In genomic region chr16:74446866-74447265, GRCh38 we compare ENCODE assay signal across 14 cellular contexts. TPM values are rescaled to one million over a fixed set of nuclear protein-coding genes. Genes with fewer than 3 reads are reported as not detected.
"Had no signal": no experiment of that assay in that cellular context is flagged by ENCODE, and none has a peak within 500 bp of the region (broad histone marks: within the 10 kb centered on the region; RNA-seq: fewer than 3 reads in every experiment).

No MANE protein-coding gene starts in this region.

- H3K27ac ChIP-seq: ascending aorta, right lobe of liver, tibial artery had no signal

- H3K27ac Mint-ChIP-seq: activated CD4-positive, alpha-beta T cell treated with anti-CD3 and anti-CD28 coated beads, Interleukin-2, amount 10 ng/mL, durations not matched to agents 7 days and 5 days; activated T-helper 17 cell treated with anti-CD3 and anti-CD28 coated beads, Interleukin-2, amount 50 U/mL, for 72 hours; mesothelial cell of epicardium had no signal

- H3K4me3 ChIP-seq: ascending aorta, esophagus muscularis mucosa, prostate gland, right lobe of liver, tibial artery, uterus had no signal

- H3K4me3 Mint-ChIP-seq: activated CD4-positive, alpha-beta T cell treated with anti-CD3 and anti-CD28 coated beads, Interleukin-2, amount 10 ng/mL, durations not matched to agents 7 days and 5 days; activated T-helper 17 cell treated with anti-CD3 and anti-CD28 coated beads, Interleukin-2, amount 50 U/mL, for 72 hours; mesothelial cell of epicardium; nephron progenitor cell; WTC11 had no signal

- H3K36me3 ChIP-seq: uterus had no signal

- ATAC-seq: activated T-helper 17 cell treated with anti-CD3 and anti-CD28 coated beads, Interleukin-2, amount 50 U/mL, for 72 hours had no signal

- H3K9me3 Mint-ChIP-seq: activated CD4-positive, alpha-beta T cell treated with anti-CD3 and anti-CD28 coated beads, Interleukin-2, amount 10 ng/mL, durations not matched to agents 7 days and 5 days; activated T-helper 17 cell treated with anti-CD3 and anti-CD28 coated beads, Interleukin-2, amount 50 U/mL, for 72 hours; mesothelial cell of epicardium; nephron progenitor cell; WTC11 had no signal

- H3K27me3 ChIP-seq: ascending aorta, esophagus muscularis mucosa, right lobe of liver, tibial artery, uterus had no signal

- H3K4me1 ChIP-seq: prostate gland had no signal

- H3K9me3 ChIP-seq: ascending aorta, esophagus muscularis mucosa, prostate gland, right lobe of liver, tibial artery, uterus had no signal

- H3K4me1 Mint-ChIP-seq: activated T-helper 17 cell treated with anti-CD3 and anti-CD28 coated beads, Interleukin-2, amount 50 U/mL, for 72 hours; mesothelial cell of epicardium; nephron progenitor cell; WTC11 had no signal

- H3K27me3 Mint-ChIP-seq: activated CD4-positive, alpha-beta T cell treated with anti-CD3 and anti-CD28 coated beads, Interleukin-2, amount 10 ng/mL, durations not matched to agents 7 days and 5 days; activated T-helper 17 cell treated with anti-CD3 and anti-CD28 coated beads, Interleukin-2, amount 50 U/mL, for 72 hours had no signal

- DNase-seq: activated CD4-positive, alpha-beta T cell treated with anti-CD3 and anti-CD28 coated beads, Interleukin-2, amount 10 ng/mL, durations not matched to agents 7 days and 5 days; activated naive CD4-positive, alpha-beta T cell treated with Interleukin-2 at 50 U/mL for 16 hours; hypothalamus; nephron progenitor cell; occipital lobe; right lobe of liver; tibial artery; uterus had no signal

RNA-seq across cellular contexts. Expression of gene CLEC18B, which starts 25.6 kb away (rescaled TPM):
- total RNA-seq: ascending aorta had no signal
